ENCODE assay signal across 1 cellular context in the genomic region with DNA sequence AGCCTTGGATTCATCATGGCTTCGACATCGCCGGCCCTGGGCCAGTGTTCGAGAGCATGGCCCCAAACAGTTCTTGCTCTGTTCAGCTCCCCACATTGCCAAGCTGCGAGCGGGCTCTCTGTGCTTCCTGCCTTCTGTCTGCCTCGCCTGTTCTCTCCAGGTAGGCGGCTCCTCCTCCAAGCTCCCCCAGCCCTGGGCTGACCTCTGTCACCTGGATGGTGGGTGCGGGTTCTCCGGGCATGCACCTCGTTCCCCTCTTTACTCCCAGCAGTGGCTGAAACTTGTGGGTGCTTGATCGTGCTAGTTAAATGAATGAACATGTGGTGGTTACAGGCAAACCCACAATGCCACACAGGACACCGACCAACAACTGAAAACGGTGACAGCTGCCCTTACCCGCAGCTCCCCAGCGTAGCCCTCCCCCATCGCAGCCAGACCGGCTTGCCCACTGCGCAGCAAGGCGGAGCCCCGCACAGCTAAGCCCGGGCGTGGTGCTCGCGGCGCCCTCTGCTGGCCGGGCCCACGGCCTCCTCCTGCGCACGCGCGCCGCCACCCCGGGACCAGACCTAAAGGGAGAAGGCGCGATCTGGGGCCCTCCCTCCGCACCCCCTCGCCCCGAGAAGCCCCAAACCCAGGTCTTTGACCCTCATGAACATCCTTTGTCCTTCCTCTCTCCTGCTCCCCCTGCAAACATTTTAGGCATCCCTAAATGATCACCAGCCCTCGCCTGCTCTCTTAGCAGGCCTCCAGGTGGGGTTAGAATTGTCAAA.
TF ChIP-seq lines count a peak whose summit lies in the region.

No MANE protein-coding gene starts in this region.

TF ChIP-seq in K562, 482 proteins besides CTCF, POLR2A, EP300 and RAD21 (continued from another document and continues in another):
- TF ChIP-seq, protein P1, sequence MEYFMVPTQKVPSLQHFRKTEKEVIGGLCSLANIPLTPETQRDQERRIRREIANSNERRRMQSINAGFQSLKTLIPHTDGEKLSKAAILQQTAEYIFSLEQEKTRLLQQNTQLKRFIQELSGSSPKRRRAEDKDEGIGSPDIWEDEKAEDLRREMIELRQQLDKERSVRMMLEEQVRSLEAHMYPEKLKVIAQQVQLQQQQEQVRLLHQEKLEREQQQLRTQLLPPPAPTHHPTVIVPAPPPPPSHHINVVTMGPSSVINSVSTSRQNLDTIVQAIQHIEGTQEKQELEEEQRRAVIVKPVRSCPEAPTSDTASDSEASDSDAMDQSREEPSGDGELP (CRISPR knock-in tag; IDR thresholded peaks at IDR 0.05; ENCODE audit: borderline replicate concordance): peak; percentile 68; the same call in 1 of the 2 replicates
- TF ChIP-seq ERF (CRISPR knock-in tag; IDR thresholded peaks at IDR 0.05) (no peak), ATF7 (IDR thresholded peaks at IDR 0.05) (0 out of 2 replicates have a peak, but pooled peaks have one; percentile 25), ZC3H8 (IDR thresholded peaks at IDR 0.05) (no peak), ZNF644 (tag; IDR thresholded peaks at IDR 0.05; ENCODE audit: low read depth) (no peak), ZNF175 (CRISPR knock-in tag; IDR thresholded peaks at IDR 0.05; ENCODE audit: low read depth) (no peak; the same call in 1 of the 2 replicates), NCOA1 (IDR thresholded peaks at IDR 0.05; ENCODE audit: low read depth) (no peak), ETV1 (tag; conservative IDR thresholded peaks at IDR 0.05; ENCODE audit: low read depth) (no peak), NCOA6 (IDR thresholded peaks at IDR 0.05) (peak; percentile 70), PHB (CRISPR knock-in tag; IDR thresholded peaks at IDR 0.05) (0 out of 2 replicates have a peak, but pooled peaks have one; percentile 77), DACH1 (IDR thresholded peaks at IDR 0.05; ENCODE audit: partially characterized antibody) (peak; percentile 31), PHF8 (IDR thresholded peaks at IDR 0.05; ENCODE audit: borderline replicate concordance, low read length) (peak; percentile 63; the same call in 1 of the 2 replicates), POLR2G (IDR thresholded peaks at IDR 0.05; ENCODE audit: low read depth, low read length) (peak; percentile 84), SIN3B (IDR thresholded peaks at IDR 0.05; ENCODE audit: low read depth) (no peak), MAZ (CRISPR knock-in tag; conservative IDR thresholded peaks at IDR 0.05 in 1 of 2, IDR thresholded peaks at IDR 0.05 in 1 of 2) (peak in 1 of 2 experiments; percentile 79; a peak in 2 of 4 replicates), ZFX (CRISPR knock-in tag; IDR thresholded peaks at IDR 0.05) (peak; percentile 53; the same call in 1 of the 2 replicates), FIP1L1 (IDR thresholded peaks at IDR 0.05; ENCODE audit: low read depth, low read length, poor library complexity, severe bottlenecking) (peak; percentile 53), HDAC8 (tag; IDR thresholded peaks at IDR 0.05) (peak; percentile 65; the same call in 1 of the 2 replicates), NONO (IDR thresholded peaks at IDR 0.05; ENCODE audit: low read depth in 2 of 2, low read length in 1 of 2) (peak in 1 of 2 experiments; percentile 61; a peak in 1 of 4 replicates), NEUROD1 (IDR thresholded peaks at IDR 0.05; ENCODE audit: borderline replicate concordance, low read depth, low read length, partially characterized antibody) (peak; percentile 17), E2F3 (CRISPR knock-in tag; IDR thresholded peaks at IDR 0.05) (0 out of 2 replicates have a peak, but pooled peaks have one; percentile 45), CCNT2 (IDR thresholded peaks at IDR 0.05; ENCODE audit: borderline replicate concordance, extremely low read depth, insufficient read length, low read depth, low read length) (peak; percentile 64), TOE1 (IDR thresholded peaks at IDR 0.05; ENCODE audit: borderline replicate concordance) (peak; percentile 48; the same call in 1 of the 2 replicates), TOE1 (CRISPR knock-in tag; IDR thresholded peaks at IDR 0.05; ENCODE audit: borderline replicate concordance, low read depth) (no peak), CREM (IDR thresholded peaks at IDR 0.05; ENCODE audit: low read depth) (peak; percentile 61), ZBTB7A (IDR thresholded peaks at IDR 0.05; ENCODE audit: borderline replicate concordance, control insufficient read depth, low read depth, low read length) (peak; percentile 73; the same call in 1 of the 2 replicates), EGR1 (conservative IDR thresholded peaks at IDR 0.05) (peak; percentile 19; the same call in 1 of the 2 replicates), KDM1A (IDR thresholded peaks at IDR 0.05) (0 out of 4 replicates have a peak, but pooled peaks of 1 of the 2 experiments have one; percentile 6), CXXC5 (CRISPR knock-in tag; IDR thresholded peaks at IDR 0.05) (peak; percentile 77), HMGN3 (IDR thresholded peaks at IDR 0.05; ENCODE audit: borderline replicate concordance, extremely low read depth, insufficient read length, low read depth, low read length) (peak; percentile 65), ZNF444 (CRISPR knock-in tag; IDR thresholded peaks at IDR 0.05) (no peak), TAF1 (IDR thresholded peaks at IDR 0.05; ENCODE audit: control insufficient read depth, extremely low read depth, insufficient read depth, low read length, severe bottlenecking) (peak; percentile 59), SMC3 (conservative IDR thresholded peaks at IDR 0.05; ENCODE audit: insufficient read depth, low read depth, low read length) (0 out of 2 replicates have a peak, but pooled peaks have one; percentile 12), ARID1B (IDR thresholded peaks at IDR 0.05) (0 out of 2 replicates have a peak, but pooled peaks have one; percentile 39), MXI1 (IDR thresholded peaks at IDR 0.05; ENCODE audit: low read depth, low read length) (peak; percentile 68), NUFIP1 (IDR thresholded peaks at IDR 0.05; ENCODE audit: partially characterized antibody) (peak; percentile 30), HNRNPL (IDR thresholded peaks at IDR 0.05; ENCODE audit: low read depth, low read length) (peak; percentile 67; the same call in 1 of the 2 replicates), CREBBP (IDR thresholded peaks at IDR 0.05; ENCODE audit: low read depth, low read length) (no peak), CBX8 (IDR thresholded peaks at IDR 0.05; ENCODE audit: borderline replicate concordance, extremely low read depth, low read depth, low read length, poor library complexity, severe bottlenecking) (no peak), TRIM24 (IDR thresholded peaks at IDR 0.05) (0 out of 4 replicates have a peak, but pooled peaks of 1 of the 2 experiments have one; percentile 13), POLR2B (IDR thresholded peaks at IDR 0.05; ENCODE audit: low read depth, partially characterized antibody) (peak; percentile 62), CREB1 (IDR thresholded peaks at IDR 0.05) (peak; percentile 22; the same call in 1 of the 2 replicates), CREB1 (CRISPR knock-in tag; IDR thresholded peaks at IDR 0.05) (peak; percentile 24; the same call in 1 of the 2 replicates), MECOM (CRISPR knock-in tag; IDR thresholded peaks at IDR 0.05) (no peak; the same call in 1 of the 2 replicates), ZNF507 (tag; conservative IDR thresholded peaks at IDR 0.05) (no peak), ZBTB1 (CRISPR knock-in tag; IDR thresholded peaks at IDR 0.05; ENCODE audit: borderline replicate concordance, low read depth) (0 out of 2 replicates have a peak, but pooled peaks have one; percentile 26)
- TF ChIP-seq, protein P2, sequence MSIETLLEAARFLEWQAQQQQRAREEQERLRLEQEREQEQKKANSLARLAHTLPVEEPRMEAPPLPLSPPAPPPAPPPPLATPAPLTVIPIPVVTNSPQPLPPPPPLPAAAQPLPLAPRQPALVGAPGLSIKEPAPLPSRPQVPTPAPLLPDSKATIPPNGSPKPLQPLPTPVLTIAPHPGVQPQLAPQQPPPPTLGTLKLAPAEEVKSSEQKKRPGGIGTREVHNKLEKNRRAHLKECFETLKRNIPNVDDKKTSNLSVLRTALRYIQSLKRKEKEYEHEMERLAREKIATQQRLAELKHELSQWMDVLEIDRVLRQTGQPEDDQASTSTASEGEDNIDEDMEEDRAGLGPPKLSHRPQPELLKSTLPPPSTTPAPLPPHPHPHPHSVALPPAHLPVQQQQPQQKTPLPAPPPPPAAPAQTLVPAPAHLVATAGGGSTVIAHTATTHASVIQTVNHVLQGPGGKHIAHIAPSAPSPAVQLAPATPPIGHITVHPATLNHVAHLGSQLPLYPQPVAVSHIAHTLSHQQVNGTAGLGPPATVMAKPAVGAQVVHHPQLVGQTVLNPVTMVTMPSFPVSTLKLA (conservative IDR thresholded peaks at IDR 0.05): peak; percentile 49 to 74; a peak in 3 of 4 replicates
- TF ChIP-seq, protein P3, sequence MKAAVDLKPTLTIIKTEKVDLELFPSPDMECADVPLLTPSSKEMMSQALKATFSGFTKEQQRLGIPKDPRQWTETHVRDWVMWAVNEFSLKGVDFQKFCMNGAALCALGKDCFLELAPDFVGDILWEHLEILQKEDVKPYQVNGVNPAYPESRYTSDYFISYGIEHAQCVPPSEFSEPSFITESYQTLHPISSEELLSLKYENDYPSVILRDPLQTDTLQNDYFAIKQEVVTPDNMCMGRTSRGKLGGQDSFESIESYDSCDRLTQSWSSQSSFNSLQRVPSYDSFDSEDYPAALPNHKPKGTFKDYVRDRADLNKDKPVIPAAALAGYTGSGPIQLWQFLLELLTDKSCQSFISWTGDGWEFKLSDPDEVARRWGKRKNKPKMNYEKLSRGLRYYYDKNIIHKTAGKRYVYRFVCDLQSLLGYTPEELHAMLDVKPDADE (conservative IDR thresholded peaks at IDR 0.05; ENCODE audit: control insufficient read depth, low read depth, low read length): peak; percentile 64; the same call in 1 of the 2 replicates
- TF ChIP-seq, protein P4, sequence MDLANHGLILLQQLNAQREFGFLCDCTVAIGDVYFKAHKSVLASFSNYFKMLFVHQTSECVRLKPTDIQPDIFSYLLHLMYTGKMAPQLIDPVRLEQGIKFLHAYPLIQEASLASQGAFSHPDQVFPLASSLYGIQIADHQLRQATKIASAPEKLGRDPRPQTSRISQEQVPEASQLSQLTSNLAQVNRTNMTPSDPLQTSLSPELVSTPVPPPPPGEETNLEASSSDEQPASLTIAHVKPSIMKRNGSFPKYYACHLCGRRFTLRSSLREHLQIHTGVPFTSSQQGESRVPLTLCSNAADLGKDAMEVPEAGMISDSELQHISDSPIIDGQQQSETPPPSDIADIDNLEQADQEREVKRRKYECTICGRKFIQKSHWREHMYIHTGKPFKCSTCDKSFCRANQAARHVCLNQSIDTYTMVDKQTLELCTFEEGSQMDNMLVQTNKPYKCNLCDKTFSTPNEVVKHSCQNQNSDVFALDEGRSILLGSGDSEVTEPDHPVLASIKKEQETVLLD (IDR thresholded peaks at IDR 0.05): peak; percentile 91
- TF ChIP-seq, protein P5, sequence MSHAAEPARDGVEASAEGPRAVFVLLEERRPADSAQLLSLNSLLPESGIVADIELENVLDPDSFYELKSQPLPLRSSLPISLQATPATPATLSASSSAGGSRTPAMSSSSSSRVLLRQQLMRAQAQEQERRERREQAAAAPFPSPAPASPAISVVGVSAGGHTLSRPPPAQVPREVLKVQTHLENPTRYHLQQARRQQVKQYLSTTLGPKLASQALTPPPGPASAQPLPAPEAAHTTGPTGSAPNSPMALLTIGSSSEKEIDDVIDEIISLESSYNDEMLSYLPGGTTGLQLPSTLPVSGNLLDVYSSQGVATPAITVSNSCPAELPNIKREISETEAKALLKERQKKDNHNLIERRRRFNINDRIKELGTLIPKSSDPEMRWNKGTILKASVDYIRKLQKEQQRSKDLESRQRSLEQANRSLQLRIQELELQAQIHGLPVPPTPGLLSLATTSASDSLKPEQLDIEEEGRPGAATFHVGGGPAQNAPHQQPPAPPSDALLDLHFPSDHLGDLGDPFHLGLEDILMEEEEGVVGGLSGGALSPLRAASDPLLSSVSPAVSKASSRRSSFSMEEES (CRISPR knock-in tag; IDR thresholded peaks at IDR 0.05): no peak
- TF ChIP-seq, protein P6, sequence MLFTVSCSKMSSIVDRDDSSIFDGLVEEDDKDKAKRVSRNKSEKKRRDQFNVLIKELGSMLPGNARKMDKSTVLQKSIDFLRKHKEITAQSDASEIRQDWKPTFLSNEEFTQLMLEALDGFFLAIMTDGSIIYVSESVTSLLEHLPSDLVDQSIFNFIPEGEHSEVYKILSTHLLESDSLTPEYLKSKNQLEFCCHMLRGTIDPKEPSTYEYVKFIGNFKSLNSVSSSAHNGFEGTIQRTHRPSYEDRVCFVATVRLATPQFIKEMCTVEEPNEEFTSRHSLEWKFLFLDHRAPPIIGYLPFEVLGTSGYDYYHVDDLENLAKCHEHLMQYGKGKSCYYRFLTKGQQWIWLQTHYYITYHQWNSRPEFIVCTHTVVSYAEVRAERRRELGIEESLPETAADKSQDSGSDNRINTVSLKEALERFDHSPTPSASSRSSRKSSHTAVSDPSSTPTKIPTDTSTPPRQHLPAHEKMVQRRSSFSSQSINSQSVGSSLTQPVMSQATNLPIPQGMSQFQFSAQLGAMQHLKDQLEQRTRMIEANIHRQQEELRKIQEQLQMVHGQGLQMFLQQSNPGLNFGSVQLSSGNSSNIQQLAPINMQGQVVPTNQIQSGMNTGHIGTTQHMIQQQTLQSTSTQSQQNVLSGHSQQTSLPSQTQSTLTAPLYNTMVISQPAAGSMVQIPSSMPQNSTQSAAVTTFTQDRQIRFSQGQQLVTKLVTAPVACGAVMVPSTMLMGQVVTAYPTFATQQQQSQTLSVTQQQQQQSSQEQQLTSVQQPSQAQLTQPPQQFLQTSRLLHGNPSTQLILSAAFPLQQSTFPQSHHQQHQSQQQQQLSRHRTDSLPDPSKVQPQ (CRISPR knock-in tag; IDR thresholded peaks at IDR 0.05; ENCODE audit: borderline replicate concordance): no peak
- TF ChIP-seq, protein P7, sequence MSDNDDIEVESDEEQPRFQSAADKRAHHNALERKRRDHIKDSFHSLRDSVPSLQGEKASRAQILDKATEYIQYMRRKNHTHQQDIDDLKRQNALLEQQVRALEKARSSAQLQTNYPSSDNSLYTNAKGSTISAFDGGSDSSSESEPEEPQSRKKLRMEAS (CRISPR knock-in tag; IDR thresholded peaks at IDR 0.05): peak; percentile 84
- TF ChIP-seq, protein P8, sequence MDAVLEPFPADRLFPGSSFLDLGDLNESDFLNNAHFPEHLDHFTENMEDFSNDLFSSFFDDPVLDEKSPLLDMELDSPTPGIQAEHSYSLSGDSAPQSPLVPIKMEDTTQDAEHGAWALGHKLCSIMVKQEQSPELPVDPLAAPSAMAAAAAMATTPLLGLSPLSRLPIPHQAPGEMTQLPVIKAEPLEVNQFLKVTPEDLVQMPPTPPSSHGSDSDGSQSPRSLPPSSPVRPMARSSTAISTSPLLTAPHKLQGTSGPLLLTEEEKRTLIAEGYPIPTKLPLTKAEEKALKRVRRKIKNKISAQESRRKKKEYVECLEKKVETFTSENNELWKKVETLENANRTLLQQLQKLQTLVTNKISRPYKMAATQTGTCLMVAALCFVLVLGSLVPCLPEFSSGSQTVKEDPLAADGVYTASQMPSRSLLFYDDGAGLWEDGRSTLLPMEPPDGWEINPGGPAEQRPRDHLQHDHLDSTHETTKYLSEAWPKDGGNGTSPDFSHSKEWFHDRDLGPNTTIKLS (IDR thresholded peaks at IDR 0.05; ENCODE audit: borderline replicate concordance, low read depth): peak; percentile 24; the same call in 1 of the 2 replicates
- TF ChIP-seq, protein P9, sequence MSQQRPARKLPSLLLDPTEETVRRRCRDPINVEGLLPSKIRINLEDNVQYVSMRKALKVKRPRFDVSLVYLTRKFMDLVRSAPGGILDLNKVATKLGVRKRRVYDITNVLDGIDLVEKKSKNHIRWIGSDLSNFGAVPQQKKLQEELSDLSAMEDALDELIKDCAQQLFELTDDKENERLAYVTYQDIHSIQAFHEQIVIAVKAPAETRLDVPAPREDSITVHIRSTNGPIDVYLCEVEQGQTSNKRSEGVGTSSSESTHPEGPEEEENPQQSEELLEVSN (IDR thresholded peaks at IDR 0.05; ENCODE audit: borderline replicate concordance in 1 of 2, extremely low read depth in 1 of 2, insufficient read depth in 1 of 2, insufficient read length in 1 of 2, low read depth in 1 of 2, low read length in 1 of 2, poor library complexity in 1 of 2, severe bottlenecking in 1 of 2): peak; percentile 29 to 72
